17 cellular contexts compared by ENCODE assay signal in the genomic region with DNA sequence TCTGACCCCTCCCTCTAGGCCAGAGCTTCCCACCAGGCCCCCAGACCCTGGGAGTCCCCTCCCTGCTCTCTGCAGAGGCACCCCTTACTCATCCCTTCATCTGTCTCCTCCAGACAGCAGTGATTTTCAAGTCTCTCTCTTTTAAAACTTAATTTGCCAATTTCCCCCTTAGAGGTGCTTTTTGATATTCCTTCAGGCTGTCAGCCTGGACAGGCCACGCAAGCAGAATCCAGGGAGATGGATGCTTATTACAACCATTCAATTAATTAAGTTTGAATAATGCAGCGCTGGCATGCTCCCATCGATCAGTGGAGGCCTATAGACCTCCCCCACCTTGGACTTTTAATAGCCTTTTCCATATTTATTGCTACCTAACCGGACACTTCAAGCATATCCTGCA. TPM values are rescaled to one million over a fixed set of nuclear protein-coding genes. Genes with fewer than 3 reads are reported as not detected.
DNase-seq lines count a peak whose midpoint lies in the region; ATAC-seq, FAIRE-seq and TF ChIP-seq lines count a peak whose summit lies in the region.
"Had no signal": no experiment of that assay in that cellular context is flagged by ENCODE, and none has a peak within 500 bp of the region (broad histone marks: within the 10 kb centered on the region; RNA-seq: fewer than 3 reads in every experiment).

No MANE protein-coding gene starts in this region.

- no peaks in the 10 kb centered on the region for H3K36me3 ChIP-seq in hepatocyte (replicated peaks; ENCODE audit: insufficient read depth, low read depth)
- no peaks in the 10 kb centered on the region for H3K36me3 ChIP-seq in neural progenitor cell
- H3K36me3 ChIP-seq in SJCRH30: no peaks in the 10 kb centered on the region

- no peak overlapping the region for H3K4me3 Mint-ChIP-seq in neural progenitor cell
- H3K4me3 Mint-ChIP-seq: B cell; CD4-positive, alpha-beta memory T cell had no signal

- TF ChIP-seq CTCF in hepatocyte (IDR thresholded peaks at IDR 0.05; ENCODE audit: poor library complexity) (no peak), neural progenitor cell (IDR thresholded peaks at IDR 0.05) (no peak)

- no peak overlapping the region for H3K27ac Mint-ChIP-seq in neural progenitor cell
- H3K27ac Mint-ChIP-seq: B cell; CD4-positive, alpha-beta memory T cell had no signal

- no peak overlapping the region for H3K9ac ChIP-seq in neural progenitor cell
- H3K9ac ChIP-seq: KMS-11 had no signal

- peaks cover 3% of the 10 kb centered on the region for H3K36me3 Mint-ChIP-seq in neural progenitor cell
- H3K36me3 Mint-ChIP-seq: CD4-positive, alpha-beta memory T cell had no signal

- H3K9me3 Mint-ChIP-seq in neural progenitor cell: no peaks in the 10 kb centered on the region
- H3K9me3 Mint-ChIP-seq: CD4-positive, alpha-beta memory T cell had no signal

- peaks cover 60% of the 10 kb centered on the region for H3K4me1 Mint-ChIP-seq in neural progenitor cell

- peak overlapping the region; percentile 72 for H3K4me2 ChIP-seq in hepatocyte
- H3K4me2 ChIP-seq in neural progenitor cell: peak overlapping the region; percentile 55
- H3K4me2 ChIP-seq: KMS-11 had no signal

- ATAC-seq in GM21786 (IDR thresholded peaks at IDR 0.05; ENCODE audit: unreplicated experiment): no peak

- H3K9me2 ChIP-seq in hepatocyte (replicated peaks; ENCODE audit: insufficient read depth): no peaks in the 10 kb centered on the region

- DNase-seq in hepatocyte (ENCODE audit: low spot score) (no peak), neural progenitor cell (ENCODE audit: low spot score) (no peak), GM19239 (ENCODE audit: insufficient read length, low spot score) (no peak), SJCRH30 (no peak), mesenteric fat pad (ENCODE audit: low spot score) (no peak)
- DNase-seq: CD4-positive, alpha-beta memory T cell; GF-D8; NCI-H1092 treated with DMSO at 0.1 percent for 48 hours; NCI-H1694; NCI-H748 treated with DMSO at 0.1 percent for 48 hours; PC-9; Right ventricle myocardium superior had no signal

- H3K79me2 ChIP-seq in hepatocyte (peaks cover 42% of the 10 kb centered on the region), neural progenitor cell (ENCODE audit: low read depth) (peaks cover 4% of the 10 kb centered on the region)

- WGBS in hepatocyte (ENCODE audit: low lambda C conversion rate, missing lambda C conversion rate): 59% methylated on average over 4 of the region's 4 CpGs

- H3K9me3 ChIP-seq in hepatocyte (ENCODE audit: low read depth): no peaks in the 10 kb centered on the region
- H3K9me3 ChIP-seq in neural progenitor cell (ENCODE audit: low read depth): no peaks in the 10 kb centered on the region
- H3K9me3 ChIP-seq in SJCRH30 (replicated peaks): no peaks in the 10 kb centered on the region

- peaks cover 14% of the 10 kb centered on the region for H4K20me1 ChIP-seq in hepatocyte (ENCODE audit: insufficient read depth, poor library complexity, severe bottlenecking)
- peaks cover 24% of the 10 kb centered on the region for H4K20me1 ChIP-seq in neural progenitor cell (ENCODE audit: low read depth)

- no peak for FAIRE-seq in GM19239 (lab: Jason Lieb, UNC)
- FAIRE-seq: H1 had no signal

- no peak overlapping the region for H3K4me3 ChIP-seq in hepatocyte
- H3K4me3 ChIP-seq in neural progenitor cell: no peak overlapping the region
- no peak overlapping the region for H3K4me3 ChIP-seq in SJCRH30
- H3K4me3 ChIP-seq: PC-9 had no signal

- H3K4me1 ChIP-seq in hepatocyte (ENCODE audit: insufficient read depth) (peaks cover 76% of the 10 kb centered on the region), neural progenitor cell (peaks cover 34% of the 10 kb centered on the region), SJCRH30 (peaks cover 37% of the 10 kb centered on the region)

- no peak overlapping the region for H2AFZ ChIP-seq in hepatocyte
- H2AFZ ChIP-seq in neural progenitor cell (replicated peaks): no peak overlapping the region
- H2AFZ ChIP-seq: PC-9 had no signal

- H3F3A ChIP-seq in neural progenitor cell (ENCODE audit: low read depth): peaks cover 27% of the 10 kb centered on the region

- peaks cover 23% of the 10 kb centered on the region for H3K27me3 Mint-ChIP-seq in neural progenitor cell (ENCODE audit: insufficient read depth, low read depth)

- H3K27me3 ChIP-seq in hepatocyte (no peaks in the 10 kb centered on the region), neural progenitor cell (peaks cover 89% of the 10 kb centered on the region), SJCRH30 (no peaks in the 10 kb centered on the region)

- peak overlapping the region; percentile 96 for H3K27ac ChIP-seq in angular gyrus (ENCODE audit: low read depth, low read length)
- peak overlapping the region; percentile 95 for H3K27ac ChIP-seq in hepatocyte
- no peak overlapping the region for H3K27ac ChIP-seq in neural progenitor cell
- H3K27ac ChIP-seq in SJCRH30: no peak overlapping the region
- H3K27ac ChIP-seq: KMS-11 had no signal

RNA-seq across cellular contexts. Expression of a gene that starts 6.2 kb away (rescaled TPM):
- 38.5 and 41.7 TPM in 2 replicates for total RNA-seq in hepatocyte
- polyA plus RNA-seq in hepatocyte: 39.4 and 45.5 TPM in 2 replicates
- total RNA-seq in neural progenitor cell (ENCODE audit: low replicate concordance): 6.0 and 11.4 TPM in 2 replicates
- total RNA-seq in SJCRH30 (2014; rRNA removed; shearing (Covaris generic)): 4.7 and 6.2 TPM in 2 replicates
- total RNA-seq in mesenteric fat pad: 13.6 TPM

RNA-seq across cellular contexts. Expression of a gene that starts 28.1 kb away (rescaled TPM):
- total RNA-seq in hepatocyte (40.1 and 44.8 TPM in 2 replicates), neural progenitor cell (ENCODE audit: low replicate concordance) (6.7 and 18.9 TPM in 2 replicates), mesenteric fat pad (26.8 TPM)
- 47.4 and 48.1 TPM in 2 replicates for polyA plus RNA-seq in hepatocyte
- total RNA-seq in SJCRH30 (2014; rRNA removed; shearing (Covaris generic)): 26.7 and 28.8 TPM in 2 replicates

Comparison
In these comparisons a context has a peak if more than half of its experiments do, and no peak if none do; other contexts are left out.
1. H3K27ac ChIP-seq: peak in angular gyrus (single experiment) and hepatocyte (single experiment); none in neural progenitor cell (single experiment) and SJCRH30 (single experiment).